Comparison of ENCODE assay signal across 8 cellular contexts in genomic region chr3:15206662-15207576, GRCh38. TPM values are rescaled to one million over a fixed set of nuclear protein-coding genes. Genes with fewer than 3 reads are reported as not detected.
DNase-seq lines count a peak whose midpoint lies in the region; ATAC-seq and TF ChIP-seq lines count a peak whose summit lies in the region.

No MANE protein-coding gene starts in this region.

- H3K36me3 Mint-ChIP-seq in CD8-positive, alpha-beta memory T cell: peaks cover 0 to 32% (median 2%) of the 10 kb centered on the region in 3 donors
- peaks cover 0 to 8% (median 5%) of the 10 kb centered on the region in 3 experiments; a peak in 3 of 7 replicates for H3K36me3 Mint-ChIP-seq in H9 (ENCODE audit: insufficient read depth in 1 of 3, low read depth in 3 of 3)

- CTCF ChIA-PET in CD8-positive, alpha-beta memory T cell (lab: Charles Lee): interaction anchor here (0.6 to 5.2 kb wide), 11 partner anchors 15 to 199 kb away, joined by 3 to 52 read pairs (median 5); partner anchors contain the start of gene SH3BP5

- no peak overlapping the region for H4K91ac ChIP-seq in H9 (ENCODE audit: insufficient read length, low read depth, low read length)

- ATAC-seq in right lobe of liver: peak; percentile 49 to 73 (median 62)

- H4K20me1 ChIP-seq in H9 (ENCODE audit: control insufficient read depth, insufficient read depth, insufficient read length): no peaks in the 10 kb centered on the region

- H3K27ac Mint-ChIP-seq in CD8-positive, alpha-beta memory T cell: peak overlapping the region; percentile 91 to 99 (median 94)
- peak overlapping the region in 1 of 3 experiments; percentile 31; a peak in 1 of 7 replicates for H3K27ac Mint-ChIP-seq in H9

- TF ChIP-seq CTCF in H9 (conservative IDR thresholded peaks at IDR 0.05) (no peak), colonic mucosa (IDR thresholded peaks at IDR 0.05) (no peak), right lobe of liver (IDR thresholded peaks at IDR 0.05) (no peak)

- no peak overlapping the region for H3K18ac ChIP-seq in H9 (ENCODE audit: insufficient read length, low read depth, low read length)

- peaks cover 8% of the 10 kb centered on the region for H3K23me2 ChIP-seq in H9 (ENCODE audit: insufficient read length, low read depth, low read length, poor library complexity, severe bottlenecking)

- peak overlapping the region; percentile 88 for H3K4me2 ChIP-seq in H9 (ENCODE audit: insufficient read depth, insufficient read length, low read length)

- H3K36me3 ChIP-seq in CD8-positive, alpha-beta memory T cell (ENCODE audit: insufficient read depth, low read length): no peaks in the 10 kb centered on the region
- H3K36me3 ChIP-seq in colonic mucosa (no peaks in the 10 kb centered on the region), right lobe of liver (peaks cover 0 to 19% (median 0%) of the 10 kb centered on the region in 4 donors)

- H3K14ac ChIP-seq in H9 (ENCODE audit: insufficient read depth, low read length): peak overlapping the region; percentile 18; the same call in 1 of the 2 replicates

- intact Hi-C loops in colonic mucosa (cut with DNase I) (no loop called here), right lobe of liver (cut with DNase I) (loop anchor here in 1 of 2 donors (10.0 kb wide), 1 partner anchor 58 kb away; no protein-coding TSS in a partner anchor)

- H3K9ac ChIP-seq in H9 (ENCODE audit: extremely low read depth, insufficient read length, low read length) (peak overlapping the region; percentile 34), colonic mucosa (ENCODE audit: low read depth in 2 of 2, low read length in 2 of 2) (peak overlapping the region; percentile 92 to 96)

- no peaks in the 10 kb centered on the region for H3K27me3 ChIP-seq in CD8-positive, alpha-beta memory T cell (ENCODE audit: insufficient read depth, low read length, poor library complexity, severe bottlenecking)
- H3K27me3 ChIP-seq in H9 (ENCODE audit: insufficient read depth, low read length) (no peaks in the 10 kb centered on the region), colonic mucosa (no peaks in the 10 kb centered on the region), right lobe of liver (no peaks in the 10 kb centered on the region)

- no peak overlapping the region for H2BK15ac ChIP-seq in H9 (ENCODE audit: low read depth, low read length)

- DNase-seq in CD8-positive, alpha-beta memory T cell: peak in 2 of 5 donors; percentile 19 to 46
- DNase-seq in H9: peak; percentile 68
- DNase-seq in colonic mucosa: peak; percentile 47
- peak in 1 of 3 donors; percentile 65 for DNase-seq in right lobe of liver
- no peak for DNase-seq in substantia nigra (lab: John Stamatoyannopoulos, UW)
- no peak for DNase-seq in NCI-H446 (lab: John Stamatoyannopoulos, UW)
- DNase-seq in NK-92 (lab: John Stamatoyannopoulos, UW; ENCODE audit: unreplicated experiment): no peak

- no peak overlapping the region for H4K5ac ChIP-seq in H9 (ENCODE audit: insufficient read length, low read depth, low read length)

- no peak overlapping the region for H3T11ph ChIP-seq in H9 (ENCODE audit: low read length)

- no peak overlapping the region for H2BK5ac ChIP-seq in H9 (ENCODE audit: insufficient read length, low read length)

- peaks cover 27% of the 10 kb centered on the region for H3K4me1 ChIP-seq in CD8-positive, alpha-beta memory T cell (ENCODE audit: insufficient read depth, low read length)
- no peaks in the 10 kb centered on the region for H3K4me1 ChIP-seq in H9 (ENCODE audit: insufficient read depth, low read length)
- peaks cover 5% of the 10 kb centered on the region for H3K4me1 ChIP-seq in colonic mucosa
- peaks cover 0 to 34% (median 3%) of the 10 kb centered on the region in 4 donors for H3K4me1 ChIP-seq in right lobe of liver

- H2AK5ac ChIP-seq in H9 (ENCODE audit: insufficient read length, low read length): no peak overlapping the region

- no peak overlapping the region for H2BK12ac ChIP-seq in H9 (ENCODE audit: insufficient read length, low read depth, low read length)

- TF ChIP-seq POLR2A in Raji (IDR thresholded peaks at IDR 0.05; ENCODE audit: insufficient read depth, low read depth, low read length) (peak; percentile 39; the same call in 1 of the 2 replicates), right lobe of liver (IDR thresholded peaks at IDR 0.05) (no peak)

- H2AFZ ChIP-seq in H9 (ENCODE audit: low read length): no peak overlapping the region

- H3K79me1 ChIP-seq in H9 (ENCODE audit: insufficient read depth, low read depth, low read length, poor library complexity, severe bottlenecking): no peaks in the 10 kb centered on the region

- no CpG with 5 or more reads among the region's 30 CpGs for WGBS in H9 (ENCODE audit: extremely low coverage, insufficient read length, low lambda C conversion rate)
- WGBS in right lobe of liver (ENCODE audit: insufficient coverage, low coverage, low lambda C conversion rate, missing lambda C conversion rate): 1% methylated on average over 14 of the region's 30 CpGs

- H3K23ac ChIP-seq in H9 (ENCODE audit: insufficient read length, low read depth, low read length): no peak overlapping the region

- POLR2A ChIA-PET in CD8-positive, alpha-beta memory T cell (lab: Charles Lee): interaction anchor here (0.5 to 1.3 kb wide), 6 partner anchors 11 to 395 kb away, joined by 3 to 17 read pairs (median 4); partner anchors contain the start of genes BTD, HACL1 and RBSN

- H3K9me3 ChIP-seq in CD8-positive, alpha-beta memory T cell (ENCODE audit: low read length): no peaks in the 10 kb centered on the region
- H3K9me3 ChIP-seq in H9 (ENCODE audit: control insufficient read depth, low read depth, low read length): no peaks in the 10 kb centered on the region
- H3K9me3 ChIP-seq in colonic mucosa: no peaks in the 10 kb centered on the region
- no peaks in the 10 kb centered on the region for H3K9me3 ChIP-seq in right lobe of liver

- no peaks in the 10 kb centered on the region for H3K9me3 Mint-ChIP-seq in CD8-positive, alpha-beta memory T cell
- no peaks in the 10 kb centered on the region for H3K9me3 Mint-ChIP-seq in H9

- H2BK20ac ChIP-seq in H9 (ENCODE audit: low read depth, low read length, poor library complexity, severe bottlenecking): no peak overlapping the region

- H3K4me3 Mint-ChIP-seq in CD8-positive, alpha-beta memory T cell: peak overlapping the region; percentile 85 to 96 (median 91)
- peak overlapping the region; percentile 84 to 88 for H3K4me3 Mint-ChIP-seq in H9

- H3K56ac ChIP-seq in H9 (ENCODE audit: insufficient read length, low read depth, low read length): no peak overlapping the region

- peak overlapping the region; percentile 62 for H3K4me3 ChIP-seq in CD8-positive, alpha-beta memory T cell (ENCODE audit: low read length)
- H3K4me3 ChIP-seq in colonic mucosa (peak overlapping the region; percentile 95), right lobe of liver (peak overlapping the region; percentile 81 to 91 (median 81))

- peak overlapping the region; percentile 93 for H3K27ac ChIP-seq in CD8-positive, alpha-beta memory T cell (ENCODE audit: low read depth, low read length)
- H3K27ac ChIP-seq in H9 (ENCODE audit: insufficient read length, low read depth, low read length): no peak overlapping the region
- peak overlapping the region; percentile 99 for H3K27ac ChIP-seq in colonic mucosa
- peak overlapping the region; percentile 89 to 94 (median 91) for H3K27ac ChIP-seq in right lobe of liver
- peak overlapping the region; percentile 87 for H3K27ac ChIP-seq in substantia nigra (ENCODE audit: low read depth, low read length, poor library complexity, severe bottlenecking)

- H3K4me1 Mint-ChIP-seq in CD8-positive, alpha-beta memory T cell: peaks cover 42 to 54% (median 54%) of the 10 kb centered on the region in 3 donors
- peaks cover 13 to 17% of the 10 kb centered on the region in 2 experiments for H3K4me1 Mint-ChIP-seq in H9

- H3K4ac ChIP-seq in H9 (ENCODE audit: low read depth, low read length): no peak overlapping the region

- H4K8ac ChIP-seq in H9 (replicated peaks; ENCODE audit: insufficient read length, low read depth, low read length): no peak overlapping the region

- no peak overlapping the region for H2BK120ac ChIP-seq in H9 (ENCODE audit: low read depth, low read length, poor library complexity, severe bottlenecking)

- peaks cover 0 to 2% of the 10 kb centered on the region in 2 donors for H3K27me3 Mint-ChIP-seq in CD8-positive, alpha-beta memory T cell
- H3K27me3 Mint-ChIP-seq in H9 (ENCODE audit: low read depth): no peaks in the 10 kb centered on the region

- H3K79me2 ChIP-seq in H9 (ENCODE audit: insufficient read depth, low read length): no peaks in the 10 kb centered on the region

RNA-seq across cellular contexts. Expression of gene CAPN7, which starts 0.9 kb away (rescaled TPM):
- 10 to 100 TPM; 33.1 to 36.1 TPM for total RNA-seq in CD8-positive, alpha-beta memory T cell
- polyA plus RNA-seq in CD8-positive, alpha-beta memory T cell: 32.4 TPM
- 25.2 and 26.1 TPM in 2 replicates for total RNA-seq in H9 (2021)
- 10 to 100 TPM; 33.2 to 33.9 TPM for total RNA-seq in colonic mucosa
- 10 to 100 TPM; 20.1 to 32.8 (median 23.1) TPM for total RNA-seq in right lobe of liver

Comparison
In these comparisons a context has a peak if more than half of its experiments do, and no peak if none do; other contexts are left out.
1. DNase-seq: peak in H9 (single experiment) and colonic mucosa (single experiment); none in substantia nigra (0 of 49), NCI-H446 (0 of 2) and NK-92 (single experiment).
2. Peak in every context shown above with its lines, with median percentiles within 50 percentile points of each other: H3K4me3 ChIP-seq.